In genomic region chr7:100220833-100221718, GRCh38 we compare ENCODE assay signal across 9 cellular contexts. TPM values are rescaled to one million over a fixed set of nuclear protein-coding genes. Genes with fewer than 3 reads are reported as not detected.
DNase-seq lines count a peak whose midpoint lies in the region; ATAC-seq and TF ChIP-seq lines count a peak whose summit lies in the region.
"Had no signal": no experiment of that assay in that cellular context is flagged by ENCODE, and none has a peak within 500 bp of the region (broad histone marks: within the 10 kb centered on the region; RNA-seq: fewer than 3 reads in every experiment).

No MANE protein-coding gene starts in this region.

- peaks cover 57 to 75% (median 64%) of the 10 kb centered on the region in 3 donors for H3K4me1 Mint-ChIP-seq in CD8-positive, alpha-beta memory T cell

- H3K36me3 ChIP-seq in CD8-positive, alpha-beta memory T cell (ENCODE audit: insufficient read depth, low read length): no peaks in the 10 kb centered on the region
- H3K36me3 ChIP-seq in duodenal mucosa (ENCODE audit: control insufficient read depth in 1 of 2, insufficient read depth in 2 of 2, low read length in 2 of 2) (peaks cover 0 to 10% of the 10 kb centered on the region in 2 donors), thyroid gland (no peaks in the 10 kb centered on the region)

- no peak for TF ChIP-seq CTCF in thyroid gland (IDR thresholded peaks at IDR 0.05)

- peaks cover 0 to 61% (median 7%) of the 10 kb centered on the region in 3 donors for H3K36me3 Mint-ChIP-seq in CD8-positive, alpha-beta memory T cell

- no peak for TF ChIP-seq POLR2A in thyroid gland (IDR thresholded peaks at IDR 0.05)

- H3K27me3 Mint-ChIP-seq in CD8-positive, alpha-beta memory T cell: peaks cover 0 to 7% of the 10 kb centered on the region in 2 donors

- peaks cover 52% of the 10 kb centered on the region for H3K4me1 ChIP-seq in CD8-positive, alpha-beta memory T cell (ENCODE audit: insufficient read depth, low read length)
- H3K4me1 ChIP-seq in duodenal mucosa (ENCODE audit: control insufficient read depth in 1 of 2, insufficient read depth in 2 of 2, low read length in 2 of 2) (peaks cover 0 to 7% of the 10 kb centered on the region in 2 donors), thyroid gland (no peaks in the 10 kb centered on the region)
- H3K4me1 ChIP-seq: parathyroid adenoma had no signal

- no peaks in the 10 kb centered on the region for H3K9me3 ChIP-seq in CD8-positive, alpha-beta memory T cell (ENCODE audit: low read length)
- H3K9me3 ChIP-seq in duodenal mucosa (ENCODE audit: control insufficient read depth in 1 of 2, low read length in 2 of 2): no peaks in the 10 kb centered on the region
- H3K9me3 ChIP-seq in thyroid gland: no peaks in the 10 kb centered on the region

- intact Hi-C loops in thyroid gland (cut with DNase I): no loop called here

- POLR2A ChIA-PET in CD8-positive, alpha-beta memory T cell (lab: Charles Lee): interaction anchor here (1.2 to 2.1 kb wide), 4 partner anchors 10 to 124 kb away, joined by 3 to 5 read pairs (median 4); partner anchors contain the start of genes GPC2 and STAG3

- CTCF ChIA-PET in CD8-positive, alpha-beta memory T cell (lab: Charles Lee): interaction anchor here (0.6 to 10.2 kb wide), 4 partner anchors 31 to 248 kb away, joined by 3 to 88 read pairs (median 5); partner anchors contain the start of gene MBLAC1

- H3K4me3 Mint-ChIP-seq in CD8-positive, alpha-beta memory T cell: peak overlapping the region; percentile 89 to 98 (median 95)

- H3K9ac ChIP-seq in duodenal mucosa (ENCODE audit: low read depth in 1 of 2, low read length in 2 of 2): peak overlapping the region; percentile 47 to 54
- H3K9ac ChIP-seq: parathyroid adenoma had no signal

- WGBS in thyroid gland, 2 donors: 88 to 93% methylated on average over 14 to 17 of the region's 18 CpGs

- H3K27me3 ChIP-seq in CD8-positive, alpha-beta memory T cell (ENCODE audit: insufficient read depth, low read length, poor library complexity, severe bottlenecking): no peaks in the 10 kb centered on the region
- H3K27me3 ChIP-seq in duodenal mucosa (ENCODE audit: control insufficient read depth in 1 of 2, insufficient read depth in 2 of 2, low read length in 2 of 2): no peaks in the 10 kb centered on the region
- H3K27me3 ChIP-seq in thyroid gland: no peaks in the 10 kb centered on the region

- H3K9me3 Mint-ChIP-seq in CD8-positive, alpha-beta memory T cell: no peaks in the 10 kb centered on the region

- peak; percentile 69 to 93 (median 89) for DNase-seq in CD8-positive, alpha-beta memory T cell
- DNase-seq in T-helper 2 cell (peak; percentile 29 to 96 (median 77)), thyroid gland (no peak), DMS53 treated with DMSO at 0.1 percent for 48 hours (lab: John Stamatoyannopoulos, UW; ENCODE audit: unreplicated experiment) (no peak)
- DNase-seq in stimulated activated CD8-positive, alpha-beta memory T cell treated with anti-CD3 and anti-CD28 coated beads, Interleukin-7, amount 100 ng/mL, for 4 hours (ENCODE audit: low read depth in 2 of 2): peak; percentile 60 to 78

- H3K27ac Mint-ChIP-seq in CD8-positive, alpha-beta memory T cell: peak overlapping the region; percentile 94 to 100 (median 99)

- H3K4me3 ChIP-seq in CD8-positive, alpha-beta memory T cell (ENCODE audit: low read length): peak overlapping the region; percentile 95
- H3K4me3 ChIP-seq in duodenal mucosa (ENCODE audit: low read depth in 1 of 2, low read length in 2 of 2) (peak overlapping the region; percentile 21 to 51), thyroid gland (replicated peaks in 1 of 3) (no peak overlapping the region)

- H3K27ac ChIP-seq in CD8-positive, alpha-beta memory T cell (ENCODE audit: low read depth, low read length): peak overlapping the region; percentile 89
- H3K27ac ChIP-seq in duodenal mucosa (ENCODE audit: low read depth, low read length): peak overlapping the region; percentile 51
- H3K27ac ChIP-seq in thyroid gland: no peak overlapping the region
- H3K27ac ChIP-seq: parathyroid adenoma had no signal

- ATAC-seq in GM21723 (IDR thresholded peaks at IDR 0.05; ENCODE audit: unreplicated experiment): peak; percentile 53
- ATAC-seq in HG02884 (IDR thresholded peaks at IDR 0.05; ENCODE audit: unreplicated experiment): no peak

RNA-seq across cellular contexts. Expression of gene PVRIG, which starts 1.3 kb away (rescaled TPM):
- total RNA-seq in CD8-positive, alpha-beta memory T cell: 10 to 100 TPM; 23.9 to 24.5 TPM
- 131 TPM for polyA plus RNA-seq in CD8-positive, alpha-beta memory T cell
- total RNA-seq in thyroid gland: 1 to 10 TPM in 1 of 4 donors, under 1 TPM in 1, not detected in 2; 0.42 to 2.6 TPM

RNA-seq across cellular contexts. Expression of gene STAG3, which starts 43.4 kb away (rescaled TPM):
- total RNA-seq in CD8-positive, alpha-beta memory T cell: 1 to 10 TPM; 5.0 to 5.1 TPM
- polyA plus RNA-seq in CD8-positive, alpha-beta memory T cell: 1.5 TPM
- 1 to 10 TPM in 2 of 4 donors, under 1 TPM in 1, not detected in 1; 0.34 to 2.7 (median 1.5) TPM for total RNA-seq in thyroid gland

RNA-seq across cellular contexts. Expression of gene GPC2, which starts 43.9 kb away (rescaled TPM):
- 1 to 10 TPM; 1.6 to 2.1 TPM for total RNA-seq in CD8-positive, alpha-beta memory T cell
- polyA plus RNA-seq in CD8-positive, alpha-beta memory T cell: not detected
- total RNA-seq in thyroid gland: 1 to 10 TPM in 1 of 4 donors, not detected in 3; 1.3 TPM

RNA-seq across cellular contexts. Expression of gene GAL3ST4, which starts 52.7 kb away (rescaled TPM):
- total RNA-seq in CD8-positive, alpha-beta memory T cell: 1 to 10 TPM; 1.0 to 1.6 TPM
- 0.52 TPM for polyA plus RNA-seq in CD8-positive, alpha-beta memory T cell
- 1 to 10 TPM in 2 of 4 donors, under 1 TPM in 2; 0.67 to 1.7 (median 1.1) TPM for total RNA-seq in thyroid gland

Comparison
In these comparisons a context has a peak if more than half of its experiments do, and no peak if none do; other contexts are left out.
1. DNase-seq: peak in CD8-positive, alpha-beta memory T cell (5 of 5), T-helper 2 cell (5 of 5) and stimulated activated CD8-positive, alpha-beta memory T cell treated with anti-CD3 and anti-CD28 coated beads, Interleukin-7, amount 100 ng/mL, for 4 hours (2 of 2); none in thyroid gland (0 of 2) and DMS53 treated with DMSO at 0.1 percent for 48 hours (single experiment).
2. H3K27ac ChIP-seq: peak in CD8-positive, alpha-beta memory T cell (single experiment) and duodenal mucosa (single experiment); none in thyroid gland (0 of 3).
3. H3K4me3 ChIP-seq: peak in CD8-positive, alpha-beta memory T cell (single experiment) and duodenal mucosa (2 of 2); none in thyroid gland (0 of 3).
4. RNA of gene PVRIG, which starts 1.3 kb away (total RNA-seq): 23.9 to 24.5 TPM in CD8-positive, alpha-beta memory T cell; 0.42 to 2.6 TPM in thyroid gland; every median in the first group is over 4 times any median in the second.